2 cellular contexts compared by ENCODE assay signal in genomic region chr6:5482619-5483018, GRCh38.
TF ChIP-seq lines count a peak whose summit lies in the region.

No MANE protein-coding gene starts in this region.

TF ChIP-seq in HepG2, 621 proteins besides CTCF, POLR2A, EP300 and RAD21 (continued from another document):
- TF ChIP-seq MAFF (IDR thresholded peaks at IDR 0.05; ENCODE audit: low read depth, low read length) = peak; percentile 89

TF ChIP-seq in K562, 482 proteins besides CTCF, POLR2A, EP300 and RAD21 (continued from another document):
- TF ChIP-seq, protein P1, sequence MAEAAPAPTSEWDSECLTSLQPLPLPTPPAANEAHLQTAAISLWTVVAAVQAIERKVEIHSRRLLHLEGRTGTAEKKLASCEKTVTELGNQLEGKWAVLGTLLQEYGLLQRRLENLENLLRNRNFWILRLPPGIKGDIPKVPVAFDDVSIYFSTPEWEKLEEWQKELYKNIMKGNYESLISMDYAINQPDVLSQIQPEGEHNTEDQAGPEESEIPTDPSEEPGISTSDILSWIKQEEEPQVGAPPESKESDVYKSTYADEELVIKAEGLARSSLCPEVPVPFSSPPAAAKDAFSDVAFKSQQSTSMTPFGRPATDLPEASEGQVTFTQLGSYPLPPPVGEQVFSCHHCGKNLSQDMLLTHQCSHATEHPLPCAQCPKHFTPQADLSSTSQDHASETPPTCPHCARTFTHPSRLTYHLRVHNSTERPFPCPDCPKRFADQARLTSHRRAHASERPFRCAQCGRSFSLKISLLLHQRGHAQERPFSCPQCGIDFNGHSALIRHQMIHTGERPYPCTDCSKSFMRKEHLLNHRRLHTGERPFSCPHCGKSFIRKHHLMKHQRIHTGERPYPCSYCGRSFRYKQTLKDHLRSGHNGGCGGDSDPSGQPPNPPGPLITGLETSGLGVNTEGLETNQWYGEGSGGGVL (CRISPR knock-in tag; IDR thresholded peaks at IDR 0.05) = no peak
- TF ChIP-seq C11orf30 (IDR thresholded peaks at IDR 0.05; ENCODE audit: low read depth) = peak; percentile 67; the same call in 1 of the 2 replicates
- TF ChIP-seq MAFG (tag; conservative IDR thresholded peaks at IDR 0.05) = peak; percentile 73
- peak; percentile 68 for TF ChIP-seq MAFK (IDR thresholded peaks at IDR 0.05; ENCODE audit: low read length)
- no peak for TF ChIP-seq HIVEP1 (CRISPR knock-in tag; IDR thresholded peaks at IDR 0.05)
- TF ChIP-seq, protein P2, sequence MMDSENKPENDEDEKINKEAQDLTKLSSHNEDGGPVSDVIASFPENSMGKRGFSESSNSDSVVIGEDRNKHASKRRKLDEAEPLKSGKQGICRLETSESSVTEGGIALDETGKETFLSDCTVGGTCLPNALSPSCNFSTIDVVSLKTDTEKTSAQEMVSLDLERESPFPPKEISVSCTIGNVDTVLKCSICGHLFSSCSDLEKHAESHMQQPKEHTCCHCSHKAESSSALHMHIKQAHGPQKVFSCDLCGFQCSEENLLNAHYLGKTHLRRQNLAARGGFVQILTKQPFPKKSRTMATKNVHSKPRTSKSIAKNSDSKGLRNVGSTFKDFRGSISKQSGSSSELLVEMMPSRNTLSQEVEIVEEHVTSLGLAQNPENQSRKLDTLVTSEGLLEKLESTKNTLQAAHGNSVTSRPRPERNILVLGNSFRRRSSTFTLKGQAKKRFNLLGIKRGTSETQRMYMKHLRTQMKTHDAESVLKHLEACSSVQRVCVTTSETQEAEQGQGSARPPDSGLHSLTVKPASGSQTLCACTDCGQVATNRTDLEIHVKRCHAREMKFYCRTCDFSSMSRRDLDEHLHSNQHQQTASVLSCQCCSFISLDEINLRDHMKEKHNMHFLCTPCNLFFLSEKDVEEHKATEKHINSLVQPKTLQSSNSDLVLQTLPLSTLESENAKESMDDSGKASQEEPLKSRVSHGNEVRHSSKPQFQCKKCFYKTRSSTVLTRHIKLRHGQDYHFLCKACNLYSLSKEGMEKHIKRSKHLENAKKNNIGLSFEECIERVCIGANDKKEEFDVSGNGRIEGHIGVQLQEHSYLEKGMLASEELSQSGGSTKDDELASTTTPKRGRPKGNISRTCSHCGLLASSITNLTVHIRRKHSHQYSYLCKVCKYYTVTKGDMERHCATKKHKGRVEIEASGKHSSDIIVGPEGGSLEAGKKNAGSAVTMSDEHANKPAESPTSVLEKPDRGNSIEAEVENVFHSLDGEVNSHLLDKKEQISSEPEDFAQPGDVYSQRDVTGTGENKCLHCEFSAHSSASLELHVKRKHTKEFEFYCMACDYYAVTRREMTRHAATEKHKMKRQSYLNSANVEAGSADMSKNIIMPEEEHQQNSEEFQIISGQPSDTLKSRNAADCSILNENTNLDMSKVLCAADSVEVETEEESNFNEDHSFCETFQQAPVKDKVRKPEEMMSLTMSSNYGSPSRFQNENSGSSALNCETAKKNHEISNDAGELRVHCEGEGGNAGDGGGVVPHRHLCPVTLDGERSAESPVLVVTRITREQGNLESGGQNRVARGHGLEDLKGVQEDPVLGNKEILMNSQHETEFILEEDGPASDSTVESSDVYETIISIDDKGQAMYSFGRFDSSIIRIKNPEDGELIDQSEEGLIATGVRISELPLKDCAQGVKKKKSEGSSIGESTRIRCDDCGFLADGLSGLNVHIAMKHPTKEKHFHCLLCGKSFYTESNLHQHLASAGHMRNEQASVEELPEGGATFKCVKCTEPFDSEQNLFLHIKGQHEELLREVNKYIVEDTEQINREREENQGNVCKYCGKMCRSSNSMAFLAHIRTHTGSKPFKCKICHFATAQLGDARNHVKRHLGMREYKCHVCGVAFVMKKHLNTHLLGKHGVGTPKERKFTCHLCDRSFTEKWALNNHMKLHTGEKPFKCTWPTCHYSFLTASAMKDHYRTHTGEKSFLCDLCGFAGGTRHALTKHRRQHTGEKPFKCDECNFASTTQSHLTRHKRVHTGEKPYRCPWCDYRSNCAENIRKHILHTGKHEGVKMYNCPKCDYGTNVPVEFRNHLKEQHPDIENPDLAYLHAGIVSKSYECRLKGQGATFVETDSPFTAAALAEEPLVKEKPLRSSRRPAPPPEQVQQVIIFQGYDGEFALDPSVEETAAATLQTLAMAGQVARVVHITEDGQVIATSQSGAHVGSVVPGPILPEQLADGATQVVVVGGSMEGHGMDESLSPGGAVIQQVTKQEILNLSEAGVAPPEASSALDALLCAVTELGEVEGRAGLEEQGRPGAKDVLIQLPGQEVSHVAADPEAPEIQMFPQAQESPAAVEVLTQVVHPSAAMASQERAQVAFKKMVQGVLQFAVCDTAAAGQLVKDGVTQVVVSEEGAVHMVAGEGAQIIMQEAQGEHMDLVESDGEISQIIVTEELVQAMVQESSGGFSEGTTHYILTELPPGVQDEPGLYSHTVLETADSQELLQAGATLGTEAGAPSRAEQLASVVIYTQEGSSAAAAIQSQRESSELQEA (IDR thresholded peaks at IDR 0.05; ENCODE audit: low read depth) = no peak
